11 cellular contexts compared by ENCODE assay signal in the genomic region with DNA sequence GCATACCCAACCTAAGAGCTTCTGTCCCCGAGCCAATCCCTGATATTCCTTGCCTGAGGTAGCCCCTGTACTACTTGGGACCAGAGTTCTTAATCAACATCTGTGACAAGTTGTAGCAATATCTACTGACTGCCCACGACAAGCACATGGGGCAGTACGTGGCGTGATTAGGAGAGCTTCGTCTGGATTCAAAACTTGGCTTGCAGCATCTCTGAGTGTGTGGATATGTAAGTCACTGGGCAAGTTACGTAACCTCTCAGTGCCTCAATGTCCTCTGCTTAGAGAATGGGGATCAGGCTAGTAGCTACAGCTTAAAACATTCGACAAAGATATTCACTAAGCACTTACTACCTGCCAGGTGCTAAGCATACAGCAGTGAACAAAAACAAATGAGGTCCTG. TPM values are rescaled to one million over a fixed set of nuclear protein-coding genes. Genes with fewer than 3 reads are reported as not detected.
A peak's percentile ranks its signal among the peaks of the same experiment; 100 is the strongest.
DNase-seq lines count a peak whose midpoint lies in the region; ATAC-seq, FAIRE-seq and TF ChIP-seq lines count a peak whose summit lies in the region.
"Had no signal": no experiment of that assay in that cellular context is flagged by ENCODE, and none has a peak within 500 bp of the region (broad histone marks: within the 10 kb centered on the region; RNA-seq: fewer than 3 reads in every experiment).

No MANE protein-coding gene starts in this region.

- H3K23me2 ChIP-seq in H1 (ENCODE audit: low read depth, low read length), result peaks cover 8% of the 10 kb centered on the region

- TF ChIP-seq POLR2A in H1 (IDR thresholded peaks at IDR 0.05; ENCODE audit: control extremely low read depth in 1 of 2, low read depth in 2 of 2, low read length in 2 of 2), result no peak
- TF ChIP-seq POLR2A in upper lobe of left lung (IDR thresholded peaks at IDR 0.05), result no peak

- ATAC-seq in upper lobe of left lung (ENCODE audit: low FRiP score in 2 of 2) (peak in 1 of 2 donors; percentile 62), GM21717 (IDR thresholded peaks at IDR 0.05; ENCODE audit: unreplicated experiment) (no peak), GM18867 (IDR thresholded peaks at IDR 0.05; ENCODE audit: unreplicated experiment) (no peak)
- ATAC-seq: activated CD4-positive, alpha-beta T cell treated with anti-CD3 and anti-CD28 coated beads for 36 hours had no signal

- no peak overlapping the region for H3K56ac ChIP-seq in H1 (replicated peaks; ENCODE audit: insufficient read length, low read depth, low read length)

- H3K36me3 ChIP-seq in H1 (ENCODE audit: control insufficient read depth in 2 of 4, insufficient read depth in 4 of 4, low read length in 3 of 4) (no peaks in the 10 kb centered on the region), mucosa of rectum (ENCODE audit: control insufficient read depth in 2 of 2, insufficient read depth in 2 of 2, low read length in 2 of 2) (peaks cover 0 to 2% of the 10 kb centered on the region in 2 donors), upper lobe of left lung (no peaks in the 10 kb centered on the region)

- no peak overlapping the region for H2BK20ac ChIP-seq in H1 (ENCODE audit: low read length)

- no peak overlapping the region for H2AK5ac ChIP-seq in H1 (ENCODE audit: low read depth, low read length)

- POLR2A ChIA-PET in H1 (lab: Charles Lee; ENCODE audit: partially characterized antibody), result interaction anchor here (1.0 to 5.9 kb wide), 3 partner anchors 9 to 17 kb away, joined by 4 to 36 read pairs (median 6); no protein-coding TSS in a partner anchor

- H3K79me1 ChIP-seq in H1 (ENCODE audit: low read depth, low read length), result peaks cover 29% of the 10 kb centered on the region

- 0 out of 2 replicates have a peak overlapping the region, but pooled peaks have one; percentile 89 for H2BK15ac ChIP-seq in H1 (ENCODE audit: low read length)

- no peak overlapping the region for H3K4me2 ChIP-seq in H1 (ENCODE audit: insufficient read depth in 1 of 2, low read depth in 2 of 2, low read length in 2 of 2)

- WGBS in H1 (ENCODE audit: extremely low coverage in 1 of 2, insufficient coverage in 1 of 2, insufficient read length in 1 of 2, insufficient replicate concordance in 2 of 2, low coverage in 1 of 2, low lambda C conversion rate in 2 of 2, missing lambda C conversion rate in 1 of 2), 2 experiments, result 88% methylated on average over 7 of the region's 7 CpGs; no CpG with 5 or more reads in 1 of the 2 experiments
- 55 to 67% methylated on average over 7 of the region's 7 CpGs for WGBS in upper lobe of left lung, 2 donors

- H3K18ac ChIP-seq in H1 (ENCODE audit: extremely low read depth, low read length), result no peak overlapping the region; the same call in 1 of the 2 replicates

- FAIRE-seq in H1 (lab: Jason Lieb, UNC), result no peak

- no peaks in the 10 kb centered on the region for H3K9me3 ChIP-seq in H1 (ENCODE audit: insufficient read depth in 2 of 2, low read depth in 1 of 2, low read length in 1 of 2)
- no peaks in the 10 kb centered on the region for H3K9me3 ChIP-seq in mucosa of rectum (ENCODE audit: control insufficient read depth in 2 of 2, low read length in 2 of 2)
- no peaks in the 10 kb centered on the region for H3K9me3 ChIP-seq in upper lobe of left lung

- H3K14ac ChIP-seq in H1 (ENCODE audit: insufficient read length), result no peak overlapping the region

- CTCF ChIA-PET in H1 (lab: Charles Lee; ENCODE audit: partially characterized antibody), result interaction anchor here (1.3 to 3.7 kb wide), 3 partner anchors 12 to 31 kb away, joined by 3 to 11 read pairs (median 4); no protein-coding TSS in a partner anchor

- peak overlapping the region in 2 of 4 experiments; percentile 38 to 51; a peak in 2 of 7 replicates for H3K9ac ChIP-seq in H1 (replicated peaks in 1 of 4; ENCODE audit: extremely low read depth in 1 of 4, low read depth in 3 of 4, low read length in 3 of 4)
- H3K9ac ChIP-seq in mucosa of rectum (ENCODE audit: low read depth in 1 of 2, low read length in 2 of 2), result peak overlapping the region; percentile 5 to 45

- H4K5ac ChIP-seq in H1 (ENCODE audit: insufficient read length, low read depth, low read length), result no peak overlapping the region

- H3K4me3 ChIP-seq in H1 (ENCODE audit: extremely low read depth in 1 of 4, insufficient read depth in 2 of 4, low read depth in 3 of 4, low read length in 4 of 4) (no peak overlapping the region), mucosa of rectum (ENCODE audit: low read length in 2 of 2) (no peak overlapping the region), upper lobe of left lung (no peak overlapping the region)

- H4K8ac ChIP-seq in H1 (ENCODE audit: extremely low read depth, insufficient read depth, low read length), result no peak overlapping the region

- peaks cover 4 to 21% of the 10 kb centered on the region in 2 experiments for H4K20me1 ChIP-seq in H1 (replicated peaks in 1 of 2; ENCODE audit: control insufficient read depth in 1 of 2, insufficient read depth in 2 of 2, low read length in 2 of 2)

- H2BK12ac ChIP-seq in H1 (ENCODE audit: low read depth, low read length), result no peak overlapping the region

- H3K27me3 ChIP-seq in H1 (replicated peaks in 1 of 4; ENCODE audit: control insufficient read depth in 3 of 4, extremely low read depth in 1 of 4, insufficient read depth in 3 of 4, low read length in 3 of 4) (no peaks in the 10 kb centered on the region), mucosa of rectum (ENCODE audit: control insufficient read depth in 2 of 2, insufficient read depth in 2 of 2, low read length in 2 of 2) (no peaks in the 10 kb centered on the region), upper lobe of left lung (no peaks in the 10 kb centered on the region)

- H2BK5ac ChIP-seq in H1 (ENCODE audit: low read depth, low read length), result no peak overlapping the region

- no peak overlapping the region for H2AFZ ChIP-seq in H1 (ENCODE audit: low read length)

- H3K79me2 ChIP-seq in H1 (ENCODE audit: control insufficient read depth in 1 of 2, insufficient read depth in 2 of 2, low read length in 2 of 2), result peaks cover 6 to 71% of the 10 kb centered on the region in 2 experiments; a peak in 3 of 4 replicates

- no peak overlapping the region for H3K27ac ChIP-seq in H1 (ENCODE audit: low read depth, low read length)
- H3K27ac ChIP-seq in mucosa of rectum (ENCODE audit: low read depth in 2 of 2, low read length in 2 of 2), result peak overlapping the region; percentile 69 to 70
- H3K27ac ChIP-seq in upper lobe of left lung, result peak overlapping the region; percentile 86 to 88 (median 88)
- H3K27ac ChIP-seq: HL-60 had no signal

- TF ChIP-seq EP300 in H1 (IDR thresholded peaks at IDR 0.05; ENCODE audit: borderline replicate concordance in 1 of 2, low read depth in 2 of 2, low read length in 2 of 2), result no peak
- TF ChIP-seq EP300 in upper lobe of left lung (IDR thresholded peaks at IDR 0.05), result peak in 1 of 4 donors; percentile 45

- peaks cover 8 to 47% (median 27%) of the 10 kb centered on the region in 4 experiments for H3K4me1 ChIP-seq in H1 (replicated peaks in 1 of 4; ENCODE audit: control insufficient read depth in 3 of 4, insufficient read depth in 4 of 4, low read length in 3 of 4)
- H3K4me1 ChIP-seq in mucosa of rectum (ENCODE audit: control insufficient read depth in 2 of 2, insufficient read depth in 2 of 2, low read length in 2 of 2), result peaks cover 59 to 85% of the 10 kb centered on the region in 2 donors
- peaks cover 62 to 80% (median 69%) of the 10 kb centered on the region in 4 donors for H3K4me1 ChIP-seq in upper lobe of left lung

- H3K23ac ChIP-seq in H1 (ENCODE audit: insufficient read length), result no peak overlapping the region

- no peak overlapping the region for H4K91ac ChIP-seq in H1 (replicated peaks; ENCODE audit: insufficient read length, low read length)

- no peak overlapping the region for H3K4ac ChIP-seq in H1 (replicated peaks; ENCODE audit: insufficient read length, low read depth, low read length)

- TF ChIP-seq RAD21 in H1 (IDR thresholded peaks at IDR 0.05 in 1 of 2, conservative IDR thresholded peaks at IDR 0.05 in 1 of 2; ENCODE audit: low read depth in 2 of 2, low read length in 2 of 2), result no peak

- DNase-seq in MV-4-11 (lab: John Stamatoyannopoulos, UW), result peak; percentile 82
- DNase-seq in H1 (ENCODE audit: low read depth in 1 of 2, low spot score in 2 of 2), result no peak
- DNase-seq in upper lobe of left lung, result peak in 1 of 2 donors; percentile 71
- DNase-seq in midbrain (lab: John Stamatoyannopoulos, UW), result no peak
- DNase-seq: activated CD4-positive, alpha-beta T cell treated with anti-CD3 and anti-CD28 coated beads for 36 hours; NCI-H774 had no signal

- TF ChIP-seq CTCF in H1 (IDR thresholded peaks at IDR 0.05; ENCODE audit: control extremely low read depth in 1 of 3, insufficient read depth in 1 of 3, low read depth in 1 of 3, low read length in 3 of 3), result no peak
- TF ChIP-seq CTCF in upper lobe of left lung (IDR thresholded peaks at IDR 0.05), result no peak

- H2BK120ac ChIP-seq in H1 (replicated peaks; ENCODE audit: low read depth, low read length), result no peak overlapping the region

TF ChIP-seq in H1, 55 proteins besides CTCF, POLR2A, EP300 and RAD21:
- TF ChIP-seq CEBPB (IDR thresholded peaks at IDR 0.05; ENCODE audit: low read depth, low read length) (0 out of 2 replicates have a peak, but pooled peaks have one; percentile 8), POU5F1 (IDR thresholded peaks at IDR 0.05; ENCODE audit: low read depth, low read length) (no peak)

RNA-seq across cellular contexts. Expression of a gene that starts 5.0 kb away (rescaled TPM):
- total RNA-seq in H1 (2021; fragmentation: NEBNext Ultra II Directional; extraction: Animal tissue kit (Norgen Biotek cat#: 25700)), result 108 and 111 TPM in 2 replicates
- polyA plus RNA-seq in H1 (2011; rRNA removed), result 17.8 and 27.7 TPM in 2 replicates
- polyA plus RNA-seq in H1 (2011; cell fraction: cytosol; rRNA removed), result 17.0 TPM
- 113 TPM for polyA plus RNA-seq in H1 (2011; cell fraction: nucleus; rRNA removed)
- 41.0 to 91.2 TPM (median 79.8 TPM) in 4 replicates for polyA plus RNA-seq in H1 (2012, experiment 1 of 2)
- polyA plus RNA-seq in H1 (2012, experiment 2 of 2), result 63.7 TPM
- polyA plus RNA-seq in H1 (2013, experiment 1 of 2), result 65.5 TPM
- 40.5 TPM for polyA plus RNA-seq in H1 (2013, experiment 2 of 2)
- 27.8 and 28.3 TPM in 2 replicates for polyA minus RNA-seq in H1 (2011; rRNA and poly(A)+ RNA removed)
- polyA minus RNA-seq in H1 (2011; cell fraction: cytosol; rRNA and poly(A)+ RNA removed), result 68.4 TPM
- 87.7 TPM for polyA minus RNA-seq in H1 (2011; cell fraction: nucleus; rRNA and poly(A)+ RNA removed)
- total RNA-seq in upper lobe of left lung, result 100 to 1,000 TPM; 104 to 433 (median 227) TPM

RNA-seq across cellular contexts. Expression of a gene that starts 44.7 kb away (rescaled TPM):
- total RNA-seq in H1 (2021; fragmentation: NEBNext Ultra II Directional; extraction: Animal tissue kit (Norgen Biotek cat#: 25700)), result not detected in 2 replicates
- polyA plus RNA-seq in H1 (2011; rRNA removed), result not detected in 2 replicates
- not detected for polyA plus RNA-seq in H1 (2011; cell fraction: cytosol; rRNA removed)
- polyA plus RNA-seq in H1 (2011; cell fraction: nucleus; rRNA removed), result not detected
- polyA plus RNA-seq in H1 (2012, experiment 1 of 2), result not detected in 4 replicates
- polyA plus RNA-seq in H1 (2012, experiment 2 of 2), result not detected
- not detected for polyA plus RNA-seq in H1 (2013, experiment 1 of 2)
- not detected for polyA plus RNA-seq in H1 (2013, experiment 2 of 2)
- not detected in 2 replicates for polyA minus RNA-seq in H1 (2011; rRNA and poly(A)+ RNA removed)
- polyA minus RNA-seq in H1 (2011; cell fraction: cytosol; rRNA and poly(A)+ RNA removed), result not detected
- polyA minus RNA-seq in H1 (2011; cell fraction: nucleus; rRNA and poly(A)+ RNA removed), result not detected
- 1 to 10 TPM in 2 of 6 donors, not detected in 4; 5.3 to 9.7 TPM for total RNA-seq in upper lobe of left lung
- total RNA-seq: activated CD4-positive, alpha-beta T cell treated with anti-CD3 and anti-CD28 coated beads for 36 hours; lung microvascular endothelial cell had no signal
